Comparison of ENCODE assay signal across 1 cellular context in the genomic region with DNA sequence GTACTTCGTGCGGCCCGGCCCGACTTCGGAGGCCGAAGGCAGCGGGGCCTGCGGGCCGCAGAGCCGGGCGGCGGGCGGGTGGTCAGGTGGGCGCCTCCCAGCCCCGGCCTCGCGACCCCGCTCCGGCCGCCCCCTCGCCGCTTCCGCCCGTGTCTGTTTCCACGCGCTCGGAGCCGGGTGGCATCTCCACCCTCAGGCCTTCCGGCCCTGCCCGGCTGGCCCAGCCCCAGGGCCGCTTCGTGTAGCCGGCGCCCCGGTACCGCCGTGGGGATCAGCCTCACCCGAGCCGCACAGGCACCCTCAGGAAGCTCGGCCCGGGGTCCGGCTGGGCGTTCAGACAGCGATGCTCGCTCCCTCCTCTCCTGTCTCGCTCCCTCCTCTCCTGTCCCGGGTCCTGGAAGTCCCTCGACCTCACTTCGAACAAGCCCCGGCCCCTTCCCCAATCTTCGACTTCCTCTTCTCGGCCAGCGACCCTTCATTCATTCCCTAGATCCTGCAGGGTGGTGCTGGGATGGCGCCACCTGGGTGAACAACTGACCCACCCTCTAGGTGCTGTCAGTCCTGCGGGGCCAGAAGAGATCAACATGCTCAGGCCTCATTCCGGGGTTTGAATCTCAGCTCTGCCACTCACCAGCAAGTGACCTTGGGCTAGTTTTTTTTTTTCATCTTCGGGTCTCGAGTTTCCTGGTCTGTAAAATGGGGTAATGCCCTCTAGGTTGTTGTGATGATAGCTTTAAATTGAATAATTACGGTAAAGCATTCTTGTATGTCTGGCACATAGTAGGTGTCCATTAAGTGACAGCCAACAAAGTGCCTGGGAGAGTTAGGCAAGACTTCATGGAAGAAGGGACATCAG.
TF ChIP-seq lines count a peak whose summit lies in the region.

No MANE protein-coding gene starts in this region.

TF ChIP-seq in HepG2, 621 proteins besides CTCF, POLR2A, EP300 and RAD21 (continued from another document and continues in another):
- TF ChIP-seq, protein P1, sequence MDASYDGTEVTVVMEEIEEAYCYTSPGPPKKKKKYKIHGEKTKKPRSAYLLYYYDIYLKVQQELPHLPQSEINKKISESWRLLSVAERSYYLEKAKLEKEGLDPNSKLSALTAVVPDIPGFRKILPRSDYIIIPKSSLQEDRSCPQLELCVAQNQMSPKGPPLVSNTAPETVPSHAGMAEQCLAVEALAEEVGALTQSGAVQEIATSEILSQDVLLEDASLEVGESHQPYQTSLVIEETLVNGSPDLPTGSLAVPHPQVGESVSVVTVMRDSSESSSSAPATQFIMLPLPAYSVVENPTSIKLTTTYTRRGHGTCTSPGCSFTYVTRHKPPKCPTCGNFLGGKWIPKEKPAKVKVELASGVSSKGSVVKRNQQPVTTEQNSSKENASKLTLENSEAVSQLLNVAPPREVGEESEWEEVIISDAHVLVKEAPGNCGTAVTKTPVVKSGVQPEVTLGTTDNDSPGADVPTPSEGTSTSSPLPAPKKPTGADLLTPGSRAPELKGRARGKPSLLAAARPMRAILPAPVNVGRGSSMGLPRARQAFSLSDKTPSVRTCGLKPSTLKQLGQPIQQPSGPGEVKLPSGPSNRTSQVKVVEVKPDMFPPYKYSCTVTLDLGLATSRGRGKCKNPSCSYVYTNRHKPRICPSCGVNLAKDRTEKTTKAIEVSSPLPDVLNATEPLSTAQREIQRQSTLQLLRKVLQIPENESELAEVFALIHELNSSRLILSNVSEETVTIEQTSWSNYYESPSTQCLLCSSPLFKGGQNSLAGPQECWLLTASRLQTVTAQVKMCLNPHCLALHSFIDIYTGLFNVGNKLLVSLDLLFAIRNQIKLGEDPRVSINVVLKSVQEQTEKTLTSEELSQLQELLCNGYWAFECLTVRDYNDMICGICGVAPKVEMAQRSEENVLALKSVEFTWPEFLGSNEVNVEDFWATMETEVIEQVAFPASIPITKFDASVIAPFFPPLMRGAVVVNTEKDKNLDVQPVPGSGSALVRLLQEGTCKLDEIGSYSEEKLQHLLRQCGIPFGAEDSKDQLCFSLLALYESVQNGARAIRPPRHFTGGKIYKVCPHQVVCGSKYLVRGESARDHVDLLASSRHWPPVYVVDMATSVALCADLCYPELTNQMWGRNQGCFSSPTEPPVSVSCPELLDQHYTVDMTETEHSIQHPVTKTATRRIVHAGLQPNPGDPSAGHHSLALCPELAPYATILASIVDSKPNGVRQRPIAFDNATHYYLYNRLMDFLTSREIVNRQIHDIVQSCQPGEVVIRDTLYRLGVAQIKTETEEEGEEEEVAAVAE (CRISPR knock-in tag; IDR thresholded peaks at IDR 0.05; ENCODE audit: borderline replicate concordance): no peak
- TF ChIP-seq ZFAT (CRISPR knock-in tag; conservative IDR thresholded peaks at IDR 0.05) (0 out of 2 replicates have a peak, but pooled peaks have one; percentile 72), FOXM1 (CRISPR knock-in tag; IDR thresholded peaks at IDR 0.05) (no peak), CHD4 (IDR thresholded peaks at IDR 0.05; ENCODE audit: borderline replicate concordance, low read length) (peak; percentile 83), NR2C2 (CRISPR knock-in tag; IDR thresholded peaks at IDR 0.05; ENCODE audit: borderline replicate concordance) (0 out of 2 replicates have a peak, but pooled peaks have one; percentile 41), ZNF724P (CRISPR knock-in tag; IDR thresholded peaks at IDR 0.05; ENCODE audit: borderline replicate concordance) (no peak; the same call in 1 of the 2 replicates), ZNF891 (CRISPR knock-in tag; IDR thresholded peaks at IDR 0.05) (0 out of 2 replicates have a peak, but pooled peaks have one; percentile 42), TEAD2 (CRISPR knock-in tag; IDR thresholded peaks at IDR 0.05) (0 out of 2 replicates have a peak, but pooled peaks have one; percentile 17), FOXP1 (IDR thresholded peaks at IDR 0.05) (no peak), FOXP1 (CRISPR knock-in tag; IDR thresholded peaks at IDR 0.05) (no peak), ZBTB7B (CRISPR knock-in tag; IDR thresholded peaks at IDR 0.05) (peak; percentile 74), HOXA7 (CRISPR knock-in tag; IDR thresholded peaks at IDR 0.05) (no peak), KDM4B (CRISPR knock-in tag; IDR thresholded peaks at IDR 0.05) (no peak), MXI1 (IDR thresholded peaks at IDR 0.05; ENCODE audit: borderline replicate concordance, low read depth, low read length) (peak; percentile 66; the same call in 2 of the 3 replicates), NR2F1 (CRISPR knock-in tag; IDR thresholded peaks at IDR 0.05) (peak in 1 of 2 experiments; percentile 11; a peak in 1 of 4 replicates), POLR2G (IDR thresholded peaks at IDR 0.05; ENCODE audit: low read depth, low read length) (peak; percentile 50; the same call in 1 of the 2 replicates), U2AF2 (IDR thresholded peaks at IDR 0.05; ENCODE audit: low read depth, low read length) (no peak), CREB1 (IDR thresholded peaks at IDR 0.05) (no peak), CREB1 (CRISPR knock-in tag; IDR thresholded peaks at IDR 0.05) (no peak), HNRNPL (IDR thresholded peaks at IDR 0.05; ENCODE audit: low read depth, low read length) (0 out of 2 replicates have a peak, but pooled peaks have one; percentile 31), NCOA5 (CRISPR knock-in tag; IDR thresholded peaks at IDR 0.05) (no peak), NFYB (CRISPR knock-in tag; IDR thresholded peaks at IDR 0.05) (no peak), TRIM24 (CRISPR knock-in tag; IDR thresholded peaks at IDR 0.05) (no peak), ZNF879 (CRISPR knock-in tag; IDR thresholded peaks at IDR 0.05) (no peak), FOXK1 (CRISPR knock-in tag; IDR thresholded peaks at IDR 0.05; ENCODE audit: borderline replicate concordance, low read depth) (0 out of 2 replicates have a peak, but pooled peaks have one; percentile 24)
- TF ChIP-seq, protein P2, sequence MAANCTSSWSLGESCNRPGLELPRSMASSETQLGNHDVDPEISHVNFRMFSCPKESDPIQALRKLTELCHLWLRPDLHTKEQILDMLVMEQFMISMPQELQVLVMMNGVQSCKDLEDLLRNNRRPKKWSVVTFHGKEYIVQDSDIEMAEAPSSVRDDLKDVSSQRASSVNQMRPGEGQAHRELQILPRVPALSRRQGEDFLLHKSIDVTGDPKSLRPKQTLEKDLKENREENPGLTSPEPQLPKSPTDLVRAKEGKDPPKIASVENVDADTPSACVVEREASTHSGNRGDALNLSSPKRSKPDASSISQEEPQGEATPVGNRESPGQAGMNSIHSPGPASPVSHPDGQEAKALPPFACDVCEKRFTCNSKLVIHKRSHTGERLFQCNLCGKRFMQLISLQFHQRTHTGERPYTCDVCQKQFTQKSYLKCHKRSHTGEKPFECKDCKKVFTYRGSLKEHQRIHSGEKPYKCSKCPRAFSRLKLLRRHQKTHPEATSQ (CRISPR knock-in tag; IDR thresholded peaks at IDR 0.05; ENCODE audit: borderline replicate concordance): 0 out of 2 replicates have a peak, but pooled peaks have one; percentile 61
- TF ChIP-seq, protein P3, sequence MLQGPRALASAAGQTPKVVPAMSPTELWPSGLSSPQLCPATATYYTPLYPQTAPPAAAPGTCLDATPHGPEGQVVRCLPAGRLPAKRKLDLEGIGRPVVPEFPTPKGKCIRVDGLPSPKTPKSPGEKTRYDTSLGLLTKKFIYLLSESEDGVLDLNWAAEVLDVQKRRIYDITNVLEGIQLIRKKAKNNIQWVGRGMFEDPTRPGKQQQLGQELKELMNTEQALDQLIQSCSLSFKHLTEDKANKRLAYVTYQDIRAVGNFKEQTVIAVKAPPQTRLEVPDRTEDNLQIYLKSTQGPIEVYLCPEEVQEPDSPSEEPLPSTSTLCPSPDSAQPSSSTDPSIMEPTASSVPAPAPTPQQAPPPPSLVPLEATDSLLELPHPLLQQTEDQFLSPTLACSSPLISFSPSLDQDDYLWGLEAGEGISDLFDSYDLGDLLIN (CRISPR knock-in tag; IDR thresholded peaks at IDR 0.05; ENCODE audit: borderline replicate concordance): no peak
- TF ChIP-seq, protein P4, sequence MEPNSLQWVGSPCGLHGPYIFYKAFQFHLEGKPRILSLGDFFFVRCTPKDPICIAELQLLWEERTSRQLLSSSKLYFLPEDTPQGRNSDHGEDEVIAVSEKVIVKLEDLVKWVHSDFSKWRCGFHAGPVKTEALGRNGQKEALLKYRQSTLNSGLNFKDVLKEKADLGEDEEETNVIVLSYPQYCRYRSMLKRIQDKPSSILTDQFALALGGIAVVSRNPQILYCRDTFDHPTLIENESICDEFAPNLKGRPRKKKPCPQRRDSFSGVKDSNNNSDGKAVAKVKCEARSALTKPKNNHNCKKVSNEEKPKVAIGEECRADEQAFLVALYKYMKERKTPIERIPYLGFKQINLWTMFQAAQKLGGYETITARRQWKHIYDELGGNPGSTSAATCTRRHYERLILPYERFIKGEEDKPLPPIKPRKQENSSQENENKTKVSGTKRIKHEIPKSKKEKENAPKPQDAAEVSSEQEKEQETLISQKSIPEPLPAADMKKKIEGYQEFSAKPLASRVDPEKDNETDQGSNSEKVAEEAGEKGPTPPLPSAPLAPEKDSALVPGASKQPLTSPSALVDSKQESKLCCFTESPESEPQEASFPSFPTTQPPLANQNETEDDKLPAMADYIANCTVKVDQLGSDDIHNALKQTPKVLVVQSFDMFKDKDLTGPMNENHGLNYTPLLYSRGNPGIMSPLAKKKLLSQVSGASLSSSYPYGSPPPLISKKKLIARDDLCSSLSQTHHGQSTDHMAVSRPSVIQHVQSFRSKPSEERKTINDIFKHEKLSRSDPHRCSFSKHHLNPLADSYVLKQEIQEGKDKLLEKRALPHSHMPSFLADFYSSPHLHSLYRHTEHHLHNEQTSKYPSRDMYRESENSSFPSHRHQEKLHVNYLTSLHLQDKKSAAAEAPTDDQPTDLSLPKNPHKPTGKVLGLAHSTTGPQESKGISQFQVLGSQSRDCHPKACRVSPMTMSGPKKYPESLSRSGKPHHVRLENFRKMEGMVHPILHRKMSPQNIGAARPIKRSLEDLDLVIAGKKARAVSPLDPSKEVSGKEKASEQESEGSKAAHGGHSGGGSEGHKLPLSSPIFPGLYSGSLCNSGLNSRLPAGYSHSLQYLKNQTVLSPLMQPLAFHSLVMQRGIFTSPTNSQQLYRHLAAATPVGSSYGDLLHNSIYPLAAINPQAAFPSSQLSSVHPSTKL (CRISPR knock-in tag; IDR thresholded peaks at IDR 0.05): peak; percentile 29; the same call in 1 of the 2 replicates
- TF ChIP-seq, protein P5, sequence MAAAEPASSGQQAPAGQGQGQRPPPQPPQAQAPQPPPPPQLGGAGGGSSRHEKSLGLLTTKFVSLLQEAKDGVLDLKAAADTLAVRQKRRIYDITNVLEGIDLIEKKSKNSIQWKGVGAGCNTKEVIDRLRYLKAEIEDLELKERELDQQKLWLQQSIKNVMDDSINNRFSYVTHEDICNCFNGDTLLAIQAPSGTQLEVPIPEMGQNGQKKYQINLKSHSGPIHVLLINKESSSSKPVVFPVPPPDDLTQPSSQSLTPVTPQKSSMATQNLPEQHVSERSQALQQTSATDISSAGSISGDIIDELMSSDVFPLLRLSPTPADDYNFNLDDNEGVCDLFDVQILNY (CRISPR knock-in tag; conservative IDR thresholded peaks at IDR 0.05): 0 out of 2 replicates have a peak, but pooled peaks have one; percentile 4
- TF ChIP-seq, protein P6, sequence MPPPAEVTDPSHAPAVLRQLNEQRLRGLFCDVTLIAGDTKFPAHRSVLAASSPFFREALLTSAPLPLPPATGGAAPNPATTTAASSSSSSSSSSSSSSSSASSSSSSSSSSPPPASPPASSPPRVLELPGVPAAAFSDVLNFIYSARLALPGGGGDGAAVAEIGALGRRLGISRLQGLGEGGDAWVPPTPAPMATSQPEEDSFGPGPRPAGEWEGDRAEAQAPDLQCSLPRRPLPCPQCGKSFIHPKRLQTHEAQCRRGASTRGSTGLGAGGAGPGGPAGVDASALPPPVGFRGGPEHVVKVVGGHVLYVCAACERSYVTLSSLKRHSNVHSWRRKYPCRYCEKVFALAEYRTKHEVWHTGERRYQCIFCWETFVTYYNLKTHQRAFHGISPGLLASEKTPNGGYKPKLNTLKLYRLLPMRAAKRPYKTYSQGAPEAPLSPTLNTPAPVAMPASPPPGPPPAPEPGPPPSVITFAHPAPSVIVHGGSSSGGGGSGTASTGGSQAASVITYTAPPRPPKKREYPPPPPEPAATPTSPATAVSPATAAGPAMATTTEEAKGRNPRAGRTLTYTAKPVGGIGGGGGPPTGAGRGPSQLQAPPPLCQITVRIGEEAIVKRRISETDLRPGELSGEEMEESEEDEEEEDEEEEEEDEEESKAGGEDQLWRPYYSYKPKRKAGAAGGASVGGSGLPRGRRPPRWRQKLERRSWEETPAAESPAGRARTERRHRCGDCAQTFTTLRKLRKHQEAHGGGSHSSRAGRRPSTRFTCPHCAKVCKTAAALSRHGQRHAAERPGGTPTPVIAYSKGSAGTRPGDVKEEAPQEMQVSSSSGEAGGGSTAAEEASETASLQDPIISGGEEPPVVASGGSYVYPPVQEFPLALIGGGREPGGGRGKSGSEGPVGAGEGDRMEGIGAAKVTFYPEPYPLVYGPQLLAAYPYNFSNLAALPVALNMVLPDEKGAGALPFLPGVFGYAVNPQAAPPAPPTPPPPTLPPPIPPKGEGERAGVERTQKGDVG (CRISPR knock-in tag; IDR thresholded peaks at IDR 0.05; ENCODE audit: borderline replicate concordance): no peak
- TF ChIP-seq, protein P7, sequence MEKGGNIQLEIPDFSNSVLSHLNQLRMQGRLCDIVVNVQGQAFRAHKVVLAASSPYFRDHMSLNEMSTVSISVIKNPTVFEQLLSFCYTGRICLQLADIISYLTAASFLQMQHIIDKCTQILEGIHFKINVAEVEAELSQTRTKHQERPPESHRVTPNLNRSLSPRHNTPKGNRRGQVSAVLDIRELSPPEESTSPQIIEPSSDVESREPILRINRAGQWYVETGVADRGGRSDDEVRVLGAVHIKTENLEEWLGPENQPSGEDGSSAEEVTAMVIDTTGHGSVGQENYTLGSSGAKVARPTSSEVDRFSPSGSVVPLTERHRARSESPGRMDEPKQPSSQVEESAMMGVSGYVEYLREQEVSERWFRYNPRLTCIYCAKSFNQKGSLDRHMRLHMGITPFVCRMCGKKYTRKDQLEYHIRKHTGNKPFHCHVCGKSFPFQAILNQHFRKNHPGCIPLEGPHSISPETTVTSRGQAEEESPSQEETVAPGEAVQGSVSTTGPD (CRISPR knock-in tag; IDR thresholded peaks at IDR 0.05): no peak
- TF ChIP-seq, protein P8, sequence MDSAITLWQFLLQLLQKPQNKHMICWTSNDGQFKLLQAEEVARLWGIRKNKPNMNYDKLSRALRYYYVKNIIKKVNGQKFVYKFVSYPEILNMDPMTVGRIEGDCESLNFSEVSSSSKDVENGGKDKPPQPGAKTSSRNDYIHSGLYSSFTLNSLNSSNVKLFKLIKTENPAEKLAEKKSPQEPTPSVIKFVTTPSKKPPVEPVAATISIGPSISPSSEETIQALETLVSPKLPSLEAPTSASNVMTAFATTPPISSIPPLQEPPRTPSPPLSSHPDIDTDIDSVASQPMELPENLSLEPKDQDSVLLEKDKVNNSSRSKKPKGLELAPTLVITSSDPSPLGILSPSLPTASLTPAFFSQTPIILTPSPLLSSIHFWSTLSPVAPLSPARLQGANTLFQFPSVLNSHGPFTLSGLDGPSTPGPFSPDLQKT (CRISPR knock-in tag; IDR thresholded peaks at IDR 0.05; ENCODE audit: borderline replicate concordance): no peak
- TF ChIP-seq, protein P9, sequence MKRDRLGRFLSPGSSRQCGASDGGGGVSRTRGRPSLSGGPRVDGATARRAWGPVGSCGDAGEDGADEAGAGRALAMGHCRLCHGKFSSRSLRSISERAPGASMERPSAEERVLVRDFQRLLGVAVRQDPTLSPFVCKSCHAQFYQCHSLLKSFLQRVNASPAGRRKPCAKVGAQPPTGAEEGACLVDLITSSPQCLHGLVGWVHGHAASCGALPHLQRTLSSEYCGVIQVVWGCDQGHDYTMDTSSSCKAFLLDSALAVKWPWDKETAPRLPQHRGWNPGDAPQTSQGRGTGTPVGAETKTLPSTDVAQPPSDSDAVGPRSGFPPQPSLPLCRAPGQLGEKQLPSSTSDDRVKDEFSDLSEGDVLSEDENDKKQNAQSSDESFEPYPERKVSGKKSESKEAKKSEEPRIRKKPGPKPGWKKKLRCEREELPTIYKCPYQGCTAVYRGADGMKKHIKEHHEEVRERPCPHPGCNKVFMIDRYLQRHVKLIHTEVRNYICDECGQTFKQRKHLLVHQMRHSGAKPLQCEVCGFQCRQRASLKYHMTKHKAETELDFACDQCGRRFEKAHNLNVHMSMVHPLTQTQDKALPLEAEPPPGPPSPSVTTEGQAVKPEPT (CRISPR knock-in tag; IDR thresholded peaks at IDR 0.05; ENCODE audit: low read depth): peak; percentile 78; the same call in 1 of the 2 replicates
